In genomic region chr16:2429771-2430663, GRCh38 we compare ENCODE assay signal across 8 cellular contexts. TPM values are rescaled to one million over a fixed set of nuclear protein-coding genes. Genes with fewer than 3 reads are reported as not detected.
DNase-seq lines count a peak whose midpoint lies in the region; ATAC-seq and TF ChIP-seq lines count a peak whose summit lies in the region.

No MANE protein-coding gene starts in this region.

- H3K4me2 ChIP-seq in BLaER1 (peak overlapping the region; percentile 98), hepatocyte (peak overlapping the region; percentile 94)

- DNase-seq in MG63 (peak; percentile 28), adipocyte (ENCODE audit: low read depth) (peak; percentile 67), hepatocyte (ENCODE audit: low spot score) (peak; percentile 61), sigmoid colon (no peak), NCI-H1048 (lab: John Stamatoyannopoulos, UW) (no peak)

- ATAC-seq in GM19324 (IDR thresholded peaks at IDR 0.05; ENCODE audit: low FRiP score, unreplicated experiment): peak; percentile 21
- no peak for ATAC-seq in GM21786 (IDR thresholded peaks at IDR 0.05; ENCODE audit: unreplicated experiment)

- 2% methylated on average over 46 of the region's 46 CpGs for WGBS in hepatocyte (ENCODE audit: low lambda C conversion rate, missing lambda C conversion rate)
- 3% methylated on average over 46 of the region's 46 CpGs for WGBS in sigmoid colon, 2 donors

- peaks cover 24% of the 10 kb centered on the region for H3K79me2 ChIP-seq in hepatocyte

- intact Hi-C loops in sigmoid colon (cut with DNase I): loop anchor here (2.0 to 5.0 kb wide), 5 partner anchors 37 to 452 kb away; partner anchors contain the start of genes ABCA3 and FLYWCH2

- H3K4me1 ChIP-seq in BLaER1 (peaks cover 46% of the 10 kb centered on the region), adipocyte (ENCODE audit: control insufficient read depth, insufficient read depth, low read length) (peaks cover 7% of the 10 kb centered on the region), hepatocyte (ENCODE audit: insufficient read depth) (peaks cover 11% of the 10 kb centered on the region), sigmoid colon (peaks cover 0 to 18% (median 14%) of the 10 kb centered on the region in 4 donors)

- H3K9me3 ChIP-seq in BLaER1 (no peaks in the 10 kb centered on the region), MG63 (no peaks in the 10 kb centered on the region), adipocyte (ENCODE audit: control insufficient read depth, low read length) (no peaks in the 10 kb centered on the region), hepatocyte (ENCODE audit: low read depth) (no peaks in the 10 kb centered on the region), sigmoid colon (no peaks in the 10 kb centered on the region)

- peak overlapping the region; percentile 89 for H3K9ac ChIP-seq in BLaER1
- H3K9ac ChIP-seq in adipocyte (ENCODE audit: low read length): peak overlapping the region; percentile 71

- H3K27me3 ChIP-seq in BLaER1: no peaks in the 10 kb centered on the region
- H3K27me3 ChIP-seq in MG63: no peaks in the 10 kb centered on the region
- H3K27me3 ChIP-seq in adipocyte (replicated peaks; ENCODE audit: control insufficient read depth, insufficient read depth, low read length): no peaks in the 10 kb centered on the region
- H3K27me3 ChIP-seq in hepatocyte: no peaks in the 10 kb centered on the region
- H3K27me3 ChIP-seq in sigmoid colon: no peaks in the 10 kb centered on the region

- peaks cover 44% of the 10 kb centered on the region for H4K20me1 ChIP-seq in BLaER1
- H4K20me1 ChIP-seq in hepatocyte (ENCODE audit: insufficient read depth, poor library complexity, severe bottlenecking): no peaks in the 10 kb centered on the region

- H3K4me3 ChIP-seq in BLaER1 (peak overlapping the region; percentile 86), MG63 (peak overlapping the region; percentile 82), adipocyte (ENCODE audit: low read length) (peak overlapping the region; percentile 83), hepatocyte (peak overlapping the region; percentile 82), sigmoid colon (peak overlapping the region; percentile 76 to 91 (median 80))

- peak overlapping the region; percentile 91 for H3K27ac ChIP-seq in BLaER1
- H3K27ac ChIP-seq in hepatocyte: peak overlapping the region; percentile 17
- peak overlapping the region; percentile 67 to 78 (median 76) for H3K27ac ChIP-seq in sigmoid colon

- TF ChIP-seq CTCF in hepatocyte (IDR thresholded peaks at IDR 0.05; ENCODE audit: poor library complexity) (peak; percentile 39), sigmoid colon (IDR thresholded peaks at IDR 0.05) (no peak)

- TF ChIP-seq POLR2A in sigmoid colon (IDR thresholded peaks at IDR 0.05): no peak

- peak overlapping the region; percentile 92 for H2AFZ ChIP-seq in hepatocyte

- H3K36me3 ChIP-seq in BLaER1: peaks cover 42% of the 10 kb centered on the region
- peaks cover 46% of the 10 kb centered on the region for H3K36me3 ChIP-seq in MG63
- H3K36me3 ChIP-seq in adipocyte (ENCODE audit: control insufficient read depth, insufficient read depth, low read length, severe bottlenecking): peaks cover 9% of the 10 kb centered on the region
- H3K36me3 ChIP-seq in hepatocyte (replicated peaks; ENCODE audit: insufficient read depth, low read depth): no peaks in the 10 kb centered on the region
- peaks cover 0 to 11% (median 0%) of the 10 kb centered on the region in 4 donors for H3K36me3 ChIP-seq in sigmoid colon

- no peak for TF ChIP-seq EP300 in sigmoid colon (IDR thresholded peaks at IDR 0.05)

- no peaks in the 10 kb centered on the region for H3K9me2 ChIP-seq in hepatocyte (replicated peaks; ENCODE audit: insufficient read depth)

RNA-seq across cellular contexts. Expression of gene CCNF, which starts 0.8 kb away (rescaled TPM):
- total RNA-seq in MG63 (2014; rRNA removed; shearing (Covaris generic); ENCODE audit: low replicate concordance): 33.3 and 35.9 TPM in 2 replicates
- total RNA-seq in hepatocyte: 4.7 TPM in 2 replicates
- 4.3 and 6.5 TPM in 2 replicates for polyA plus RNA-seq in hepatocyte
- total RNA-seq in sigmoid colon: 1 to 10 TPM in 2 of 4 donors, under 1 TPM in 2; 0.71 to 1.9 (median 1.1) TPM
- polyA plus RNA-seq in sigmoid colon: 10 to 100 TPM in 1 of 3 donors, 1 to 10 TPM in 1, under 1 TPM in 1; 0.60 to 11.6 (median 1.2) TPM

RNA-seq across cellular contexts. Expression of gene TEDC2, which starts 29.9 kb away (rescaled TPM):
- 32.3 and 38.6 TPM in 2 replicates for total RNA-seq in MG63 (2014; rRNA removed; shearing (Covaris generic); ENCODE audit: low replicate concordance)
- total RNA-seq in hepatocyte (6.2 and 7.6 TPM in 2 replicates), sigmoid colon (1 to 10 TPM in 1 of 4 donors, not detected in 3; 8.3 TPM)
- polyA plus RNA-seq in hepatocyte (7.1 and 8.1 TPM in 2 replicates), sigmoid colon (10 to 100 TPM in 1 of 3 donors, 1 to 10 TPM in 1, under 1 TPM in 1; 0.60 to 10.6 (median 2.3) TPM)

RNA-seq across cellular contexts. Expression of gene NTN3, which starts 41.1 kb away (rescaled TPM):
- total RNA-seq in MG63 (2014; rRNA removed; shearing (Covaris generic); ENCODE audit: low replicate concordance): not detected in 2 replicates
- total RNA-seq in hepatocyte (4.5 and 4.8 TPM in 2 replicates), sigmoid colon (under 1 TPM in 1 of 4 donors, not detected in 3; 0.83 TPM)
- polyA plus RNA-seq in hepatocyte (1.1 and 2.4 TPM in 2 replicates), sigmoid colon (under 1 TPM in 1 of 3 donors, not detected in 2; 0.13 TPM)

RNA-seq across cellular contexts. Expression of gene TBC1D24, which starts 44.9 kb away (rescaled TPM):
- 12.9 and 14.8 TPM in 2 replicates for total RNA-seq in MG63 (2014; rRNA removed; shearing (Covaris generic); ENCODE audit: low replicate concordance)
- total RNA-seq in hepatocyte (10.4 and 13.6 TPM in 2 replicates), sigmoid colon (10 to 100 TPM in 2 of 4 donors, 1 to 10 TPM in 2; 5.9 to 16.1 (median 10.5) TPM)
- polyA plus RNA-seq in hepatocyte (8.3 and 10.9 TPM in 2 replicates), sigmoid colon (1 to 10 TPM in 2 of 3 donors, under 1 TPM in 1; 0.60 to 6.5 (median 1.4) TPM)

Comparison
In these comparisons a context has a peak if more than half of its experiments do, and no peak if none do; other contexts are left out.
1. H3K27ac ChIP-seq: peak in every context shown above with its lines; median percentile 91 in BLaER1; 76 in sigmoid colon; 17 in hepatocyte.
2. DNase-seq: peak in MG63 (single experiment), adipocyte (single experiment) and hepatocyte (single experiment); none in sigmoid colon (single experiment) and NCI-H1048 (single experiment).
3. Peak in every context shown above with its lines, with median percentiles within 50 percentile points of each other: H3K4me3 ChIP-seq.